In the genomic region with DNA sequence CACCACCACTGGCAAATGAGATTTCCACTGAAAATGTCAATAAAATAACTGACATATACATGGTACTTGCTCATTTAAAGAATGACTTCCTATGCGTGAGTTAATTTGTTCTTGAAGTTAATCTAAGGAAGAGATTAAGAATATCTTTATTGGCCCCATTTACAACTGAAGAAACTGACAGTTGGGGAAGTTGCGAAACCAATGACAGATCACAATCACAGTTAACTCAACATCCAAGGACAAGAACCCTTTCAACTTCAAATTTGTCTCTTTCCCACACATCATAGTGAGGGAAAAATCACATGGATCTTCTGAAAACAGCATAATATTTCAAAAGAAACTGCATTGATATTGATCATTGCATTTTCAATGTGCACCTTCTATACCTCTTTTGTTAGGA, we compare ENCODE assay signal across 20 cellular contexts.
DNase-seq lines count a peak whose midpoint lies in the region; ATAC-seq, FAIRE-seq and TF ChIP-seq lines count a peak whose summit lies in the region.
"Had no signal": no experiment of that assay in that cellular context is flagged by ENCODE, and none has a peak within 500 bp of the region (broad histone marks: within the 10 kb centered on the region; RNA-seq: fewer than 3 reads in every experiment).

No MANE protein-coding gene starts in this region.

- H2AFZ ChIP-seq in mammary epithelial cell (ENCODE audit: low read depth, low read length) = no peak overlapping the region

- intact Hi-C loops in ascending aorta (cut with DNase I) (no loop called here), mammary epithelial cell (cut with micrococcal nuclease) (no loop called here), left ventricle myocardium superior (cut with micrococcal nuclease) (no loop called here)

- H3K79me2 ChIP-seq in mammary epithelial cell (ENCODE audit: insufficient read depth, low read length) = no peaks in the 10 kb centered on the region

- CTCF ChIA-PET in A549 (lab: Yijun Ruan, JAX) (no interaction called here), mammary epithelial cell (lab: Charles Lee; ENCODE audit: low non-redundant PET) (no interaction called here)

- in situ Hi-C loops in mammary epithelial cell (cut with MboI; ENCODE audit: low sequenced_read_pairs in 2 of 2) = no loop called here

- no peaks in the 10 kb centered on the region for H3K36me3 ChIP-seq in ascending aorta
- H3K36me3 ChIP-seq in mammary epithelial cell (ENCODE audit: insufficient read depth, low read length) = no peaks in the 10 kb centered on the region

- H3K27me3 ChIP-seq in ascending aorta = no peaks in the 10 kb centered on the region
- H3K27me3 ChIP-seq in mammary epithelial cell (ENCODE audit: insufficient read depth, low read length) = no peaks in the 10 kb centered on the region

- dilution Hi-C loops in mammary epithelial cell (cut with HindIII; ENCODE audit: low sequenced_read_pairs) = no loop called here

- H3K4me1 ChIP-seq in A549 (no peaks in the 10 kb centered on the region), ascending aorta (no peaks in the 10 kb centered on the region), mammary epithelial cell (ENCODE audit: insufficient read depth, low read length) (no peaks in the 10 kb centered on the region)
- H3K4me1 ChIP-seq: Caco-2 had no signal

- no TSS peak for BruUV-seq in mammary epithelial cell (replicated peaks; lab: Mats Ljungman, UMichigan)

- TF ChIP-seq POLR2A in A549 (IDR thresholded peaks at IDR 0.05; ENCODE audit: low read length) = no peak

- TF ChIP-seq CTCF in A549 (IDR thresholded peaks at IDR 0.05) = no peak
- TF ChIP-seq CTCF in D721Med (IDR thresholded peaks at IDR 0.05; ENCODE audit: insufficient read depth, missing control alignments) = no peak
- TF ChIP-seq CTCF in ascending aorta (IDR thresholded peaks at IDR 0.05) = no peak
- no peak for TF ChIP-seq CTCF in mammary epithelial cell (conservative IDR thresholded peaks at IDR 0.05 in 1 of 2, IDR thresholded peaks at IDR 0.05 in 1 of 2; ENCODE audit: extremely low read depth in 1 of 2, insufficient read depth in 1 of 2, low read depth in 1 of 2, low read length in 2 of 2)

- H3K9ac ChIP-seq in mammary epithelial cell (ENCODE audit: insufficient read depth, low read length) = no peak overlapping the region

- POLR2A ChIA-PET in A549 (lab: Yijun Ruan, JAX) = no interaction called here

- no peak overlapping the region for H3K4me2 ChIP-seq in A549
- H3K4me2 ChIP-seq in mammary epithelial cell (ENCODE audit: insufficient read depth, low read depth, low read length) = no peak overlapping the region

- no peak for TF ChIP-seq RAD21 in A549 (conservative IDR thresholded peaks at IDR 0.05 in 1 of 2, IDR thresholded peaks at IDR 0.05 in 1 of 2)

- no peaks in the 10 kb centered on the region for H4K20me1 ChIP-seq in mammary epithelial cell (ENCODE audit: insufficient read depth, low read length)

- FAIRE-seq in A549 (lab: Jason Lieb, UNC) (no peak), D721Med (lab: Jason Lieb, UNC) (peak; percentile 70)
- FAIRE-seq: A204.1, K562 had no signal

- H3K27ac ChIP-seq in A549 (no peak overlapping the region), ascending aorta (no peak overlapping the region), mammary epithelial cell (ENCODE audit: insufficient read depth, low read depth, low read length) (no peak overlapping the region)
- H3K27ac ChIP-seq: C4-2B had no signal

- 97% methylated on average over 2 of the region's 2 CpGs for WGBS in A549 (ENCODE audit: missing lambda C conversion rate)
- 100% methylated on average over 2 of the region's 2 CpGs for WGBS in mammary epithelial cell (ENCODE audit: low coverage, missing lambda C conversion rate)

- H3K9me3 ChIP-seq in A549 (no peaks in the 10 kb centered on the region), ascending aorta (no peaks in the 10 kb centered on the region), mammary epithelial cell (replicated peaks; ENCODE audit: insufficient read depth, low read length) (no peaks in the 10 kb centered on the region)
- H3K9me3 ChIP-seq: Caco-2 had no signal

- H3K4me3 ChIP-seq in A549 (no peak overlapping the region), ascending aorta (no peak overlapping the region), mammary epithelial cell (replicated peaks in 1 of 3; ENCODE audit: insufficient read depth in 1 of 3, low read depth in 2 of 3, low read length in 3 of 3) (no peak overlapping the region)
- H3K4me3 ChIP-seq: K562 had no signal

- DNase-seq in A549 (ENCODE audit: low read depth in 1 of 2, low spot score in 1 of 2) (no peak), D721Med (ENCODE audit: insufficient read length, low spot score) (no peak), MV-4-11 (lab: John Stamatoyannopoulos, UW) (peak; percentile 25), amniotic epithelial cell (ENCODE audit: low read depth) (peak; percentile 15), ascending aorta (ENCODE audit: low spot score in 2 of 2) (no peak), mammary epithelial cell (no peak), left ventricle myocardium superior (no peak)
- DNase-seq: AML-193; Caco-2; CD4-positive, alpha-beta T cell; DMS153; DMS79; GDM1; GOT3; H7; HFFc6 had no signal

- ATAC-seq in A549 (no peak), left ventricle myocardium superior (no peak)
- ATAC-seq: HCT116, K562 had no signal

- TF ChIP-seq EP300 in A549 (IDR thresholded peaks at IDR 0.05) = no peak

TF ChIP-seq in A549, 52 proteins besides CTCF, POLR2A, EP300 and RAD21:
- peak; percentile 42 to 47; a peak in 3 of 4 replicates for TF ChIP-seq CEBPB (IDR thresholded peaks at IDR 0.05)
- TF ChIP-seq CBX2 (IDR thresholded peaks at IDR 0.05; ENCODE audit: borderline replicate concordance, low read depth) = no peak
TF ChIP-seq in A549: peak in this region for 1.

Comparison
In these comparisons a context has a peak if more than half of its experiments do, and no peak if none do; other contexts are left out.
1. DNase-seq: peak in MV-4-11 (single experiment) and amniotic epithelial cell (single experiment); none in A549 (0 of 2), D721Med (single experiment), ascending aorta (0 of 2), mammary epithelial cell (single experiment) and left ventricle myocardium superior (single experiment).